24 cellular contexts compared by ENCODE assay signal in genomic region chr3:66101901-66102300, GRCh38.
"Had no signal": no experiment of that assay in that cellular context is flagged by ENCODE, and none has a peak within 500 bp of the region (broad histone marks: within the 10 kb centered on the region; RNA-seq: fewer than 3 reads in every experiment).

No MANE protein-coding gene starts in this region.

- H3K4me3 ChIP-seq: colonic mucosa, esophagus muscularis mucosa, gastrocnemius medialis, heart right ventricle, left lung, lower lobe of right lung had no signal

- H3K9me3 ChIP-seq: colonic mucosa, esophagus muscularis mucosa, gastrocnemius medialis, heart right ventricle, left lung, lower lobe of right lung had no signal

- H3K27me3 ChIP-seq: colonic mucosa, esophagus muscularis mucosa, gastrocnemius medialis, heart right ventricle, left lung had no signal

- FAIRE-seq: endometrium, islet of Langerhans, keratinocyte had no signal

- H3K4me1 ChIP-seq: colonic mucosa, esophagus muscularis mucosa, gastrocnemius medialis, left lung, lower lobe of right lung had no signal

- H3K36me3 ChIP-seq: colonic mucosa, esophagus muscularis mucosa, gastrocnemius medialis, heart right ventricle, left lung, lower lobe of right lung had no signal

- ATAC-seq: effector memory CD8-positive, alpha-beta T cell; gastrocnemius medialis; heart right ventricle; left cardiac atrium; left lung; left ventricle myocardium superior; lower lobe of right lung had no signal

- H3K27ac ChIP-seq: colonic mucosa, esophagus muscularis mucosa, gastrocnemius medialis, heart right ventricle, left lung, lower lobe of right lung had no signal

- DNase-seq: cerebellar nuclear complex; colonic mucosa; cortex of kidney; effector CD8-positive, alpha-beta T cell; effector memory CD8-positive, alpha-beta T cell; endodermal cell; foreskin fibroblast; foreskin melanocyte; gastrocnemius medialis; glutamatergic neuron; head of caudate nucleus; heart right ventricle; hippocampal formation; left cardiac atrium; left lung; left ventricle myocardium superior; lower lobe of right lung; mammary epithelial cell; mesendoderm; midbrain had no signal
